ENCODE assay signal across 8 cellular contexts in the genomic region with DNA sequence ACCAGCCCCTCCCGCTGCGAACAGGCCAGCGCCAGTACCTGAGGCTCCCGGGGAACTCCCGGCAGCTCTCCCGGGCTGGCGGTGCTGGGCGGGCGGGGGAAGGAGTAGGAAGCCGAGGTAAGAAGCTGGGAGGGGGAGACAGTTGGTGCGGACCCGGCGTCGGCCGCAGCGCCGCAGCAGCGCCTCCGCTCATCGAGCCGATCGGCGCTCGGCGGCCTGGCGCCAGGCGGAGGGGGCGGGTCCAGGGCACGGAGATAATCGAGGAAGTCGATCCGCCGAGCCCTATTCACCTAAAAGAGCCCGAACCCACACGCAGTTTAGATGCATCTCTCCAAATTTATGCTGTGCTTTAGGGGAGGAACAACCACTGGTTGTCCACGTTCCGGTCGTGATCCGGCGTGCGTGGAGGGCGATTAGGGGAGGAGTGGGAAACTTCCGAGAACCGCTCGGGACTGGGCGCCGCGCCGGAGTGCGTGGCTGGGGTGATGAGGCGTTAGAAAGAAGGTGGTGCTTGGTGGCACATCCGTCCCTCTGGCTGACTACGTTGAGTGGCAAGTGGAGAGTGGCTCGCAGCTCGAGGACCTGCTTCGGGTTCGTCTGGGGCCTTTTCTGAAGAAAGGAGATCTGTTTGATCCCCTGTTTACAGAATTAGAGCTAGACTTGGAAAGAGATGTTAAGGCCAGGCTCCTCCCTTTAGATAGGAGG. TPM values are rescaled to one million over a fixed set of nuclear protein-coding genes. Genes with fewer than 3 reads are reported as not detected.
DNase-seq lines count a peak whose midpoint lies in the region; ATAC-seq and TF ChIP-seq lines count a peak whose summit lies in the region.

A gene with protein sequence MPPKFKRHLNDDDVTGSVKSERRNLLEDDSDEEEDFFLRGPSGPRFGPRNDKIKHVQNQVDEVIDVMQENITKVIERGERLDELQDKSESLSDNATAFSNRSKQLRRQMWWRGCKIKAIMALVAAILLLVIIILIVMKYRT (minus strand): TSS at position 194 of the 705 bp plus-strand sequence. CDS start 3,651 bp downstream, outside the sequence.

- H3K4me1 ChIP-seq in ACC112 (ENCODE audit: control insufficient read depth, insufficient read depth, low read length, unreplicated experiment) (peaks cover 37% of the 10 kb centered on the region), skeletal muscle tissue (ENCODE audit: control insufficient read depth in 3 of 3, insufficient read depth in 3 of 3, low read length in 3 of 3) (peaks cover 20 to 26% (median 21%) of the 10 kb centered on the region in 3 donors)

- H3K4me3 ChIP-seq in ACC112 (ENCODE audit: low read depth, low read length) (peak within 1 kb of the TSS; percentile 99), iPS-18c (ENCODE audit: insufficient read depth, low read depth, low read length) (peak within 1 kb of the TSS; percentile 97), skeletal muscle tissue (ENCODE audit: low read length in 3 of 3) (peak within 1 kb of the TSS; percentile 90 to 97 (median 96))

- H3K36me3 ChIP-seq in ACC112 (ENCODE audit: insufficient read depth, low read length) (peaks cover 3% of the 10 kb centered on the region), skeletal muscle tissue (ENCODE audit: control insufficient read depth in 3 of 3, insufficient read depth in 3 of 3, low read length in 3 of 3) (peaks cover 0 to 12% (median 2%) of the 10 kb centered on the region in 3 donors)

- in situ Hi-C loops in T47D (cut with HindIII; ENCODE audit: low pct_unique_long_range_greater_than_20kb, low sequenced_read_pairs), result no loop called here

- peak; percentile 87 for DNase-seq in NCI-H2171 (lab: John Stamatoyannopoulos, UW)
- peak; percentile 74 to 89 for DNase-seq in T47D (ENCODE audit: low read depth in 1 of 2, low spot score in 1 of 2)

- ATAC-seq in GM18867 (IDR thresholded peaks at IDR 0.05; ENCODE audit: unreplicated experiment) (peak; percentile 93), HG03095 (IDR thresholded peaks at IDR 0.05; ENCODE audit: unreplicated experiment) (peak; percentile 82)

- H3K27me3 ChIP-seq in ACC112 (ENCODE audit: insufficient read depth, low read length), result no peaks in the 10 kb centered on the region
- H3K27me3 ChIP-seq in skeletal muscle tissue (ENCODE audit: control insufficient read depth in 3 of 3, insufficient read depth in 3 of 3, low read length in 3 of 3), result no peaks in the 10 kb centered on the region

- peak within 1 kb of the TSS; percentile 95 to 97 (median 95) for H3K9ac ChIP-seq in skeletal muscle tissue (ENCODE audit: low read depth in 1 of 3, low read length in 3 of 3)

- H3K9me3 ChIP-seq in iPS-18c (ENCODE audit: control insufficient read depth, insufficient read depth, low read length) (no peaks in the 10 kb centered on the region), skeletal muscle tissue (ENCODE audit: control insufficient read depth in 3 of 3, low read length in 3 of 3) (no peaks in the 10 kb centered on the region)

- TF ChIP-seq CTCF in VCaP (conservative IDR thresholded peaks at IDR 0.05), result no peak

- H2AFZ ChIP-seq in ACC112 (ENCODE audit: low read length, unreplicated experiment), result peak within 1 kb of the TSS; percentile 98

- H3K27ac ChIP-seq in ACC112 (ENCODE audit: low read depth, low read length), result peak within 1 kb of the TSS; percentile 91
- peak within 1 kb of the TSS; percentile 94 for H3K27ac ChIP-seq in VCaP
- H3K27ac ChIP-seq in skeletal muscle tissue (ENCODE audit: low read depth, low read length), result peak within 1 kb of the TSS; percentile 98

- peaks cover 34% of the 10 kb centered on the region for H3K79me2 ChIP-seq in ACC112 (ENCODE audit: control insufficient read depth, insufficient read depth, low read length, unreplicated experiment)

RNA-seq across cellular contexts. Expression of the gene that starts here (rescaled TPM):
- 3.7 TPM for total RNA-seq in skeletal muscle tissue

Comparison
In these comparisons a context has a peak if more than half of its experiments do, and no peak if none do; other contexts are left out.
1. Peak in every context shown above with its lines: DNase-seq, ATAC-seq, H3K4me3 ChIP-seq and H3K27ac ChIP-seq.